ENCODE assay signal across 1 cellular context in genomic region chr3:129006864-129007263, GRCh38.
A peak's percentile ranks its signal among the peaks of the same experiment; 100 is the strongest.
TF ChIP-seq lines count a peak whose summit lies in the region.

No MANE protein-coding gene starts in this region.

TF ChIP-seq in HepG2, 621 proteins besides CTCF, POLR2A, EP300 and RAD21:
- peak; percentile 43 to 69; a peak in 3 of 4 replicates for TF ChIP-seq MAFK (conservative IDR thresholded peaks at IDR 0.05 in 1 of 2, IDR thresholded peaks at IDR 0.05 in 1 of 2; ENCODE audit: low read length in 2 of 2)
- no peak for TF ChIP-seq SPEN (CRISPR knock-in tag; IDR thresholded peaks at IDR 0.05; ENCODE audit: low read depth)
- peak; percentile 44; the same call in 1 of the 2 replicates for TF ChIP-seq MAFF (IDR thresholded peaks at IDR 0.05; ENCODE audit: low read depth, low read length)
- TF ChIP-seq, protein P1, sequence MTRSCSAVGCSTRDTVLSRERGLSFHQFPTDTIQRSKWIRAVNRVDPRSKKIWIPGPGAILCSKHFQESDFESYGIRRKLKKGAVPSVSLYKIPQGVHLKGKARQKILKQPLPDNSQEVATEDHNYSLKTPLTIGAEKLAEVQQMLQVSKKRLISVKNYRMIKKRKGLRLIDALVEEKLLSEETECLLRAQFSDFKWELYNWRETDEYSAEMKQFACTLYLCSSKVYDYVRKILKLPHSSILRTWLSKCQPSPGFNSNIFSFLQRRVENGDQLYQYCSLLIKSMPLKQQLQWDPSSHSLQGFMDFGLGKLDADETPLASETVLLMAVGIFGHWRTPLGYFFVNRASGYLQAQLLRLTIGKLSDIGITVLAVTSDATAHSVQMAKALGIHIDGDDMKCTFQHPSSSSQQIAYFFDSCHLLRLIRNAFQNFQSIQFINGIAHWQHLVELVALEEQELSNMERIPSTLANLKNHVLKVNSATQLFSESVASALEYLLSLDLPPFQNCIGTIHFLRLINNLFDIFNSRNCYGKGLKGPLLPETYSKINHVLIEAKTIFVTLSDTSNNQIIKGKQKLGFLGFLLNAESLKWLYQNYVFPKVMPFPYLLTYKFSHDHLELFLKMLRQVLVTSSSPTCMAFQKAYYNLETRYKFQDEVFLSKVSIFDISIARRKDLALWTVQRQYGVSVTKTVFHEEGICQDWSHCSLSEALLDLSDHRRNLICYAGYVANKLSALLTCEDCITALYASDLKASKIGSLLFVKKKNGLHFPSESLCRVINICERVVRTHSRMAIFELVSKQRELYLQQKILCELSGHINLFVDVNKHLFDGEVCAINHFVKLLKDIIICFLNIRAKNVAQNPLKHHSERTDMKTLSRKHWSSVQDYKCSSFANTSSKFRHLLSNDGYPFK (CRISPR knock-in tag; IDR thresholded peaks at IDR 0.05; ENCODE audit: borderline replicate concordance): no peak
TF ChIP-seq in HepG2: peak in this region for 2.
